In the genomic region with DNA sequence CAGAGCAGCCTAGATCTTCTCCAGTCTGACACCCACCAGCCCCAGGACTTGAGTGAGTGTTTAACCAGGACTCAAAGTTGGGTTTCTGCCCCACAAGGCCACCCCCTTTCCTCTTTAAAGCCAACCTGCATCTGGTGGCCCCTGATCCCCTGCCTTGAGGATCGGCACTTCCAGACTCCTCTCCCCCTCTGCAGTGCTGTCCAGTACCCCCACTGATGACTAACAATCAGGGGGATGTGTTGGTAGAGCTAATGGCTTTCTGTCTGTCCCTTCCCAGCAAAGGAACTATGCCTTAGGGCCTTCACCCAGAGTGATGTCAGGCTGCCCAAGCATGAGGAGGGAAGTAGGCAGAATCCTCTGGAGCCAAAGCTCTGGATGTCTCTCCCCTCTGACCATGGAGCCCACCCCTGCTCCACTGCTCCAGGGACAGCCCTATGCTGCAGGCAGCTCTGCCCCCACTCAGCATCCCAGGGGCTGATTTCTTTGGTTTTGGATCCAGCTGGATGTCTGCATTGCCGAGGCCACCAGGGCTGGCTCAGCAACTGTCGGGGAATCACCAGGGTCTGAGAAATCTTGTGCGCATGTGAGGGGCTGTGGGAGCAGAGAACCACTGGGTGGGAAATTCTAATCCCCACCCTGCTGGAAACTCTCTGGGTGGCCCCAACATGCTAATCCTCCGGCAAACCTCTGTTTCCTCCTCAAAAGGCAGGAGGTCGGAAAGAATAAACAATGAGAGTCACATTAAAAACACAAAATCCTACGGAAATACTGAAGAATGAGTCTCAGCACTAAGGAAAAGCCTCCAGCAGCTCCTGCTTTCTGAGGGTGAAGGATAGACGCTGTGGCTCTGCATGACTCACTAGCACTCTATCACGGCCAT, we compare ENCODE assay signal across 9 cellular contexts. TPM values are rescaled to one million over a fixed set of nuclear protein-coding genes. Genes with fewer than 3 reads are reported as not detected.
DNase-seq lines count a peak whose midpoint lies in the region; ATAC-seq and TF ChIP-seq lines count a peak whose summit lies in the region.
"Had no signal": no experiment of that assay in that cellular context is flagged by ENCODE, and none has a peak within 500 bp of the region (broad histone marks: within the 10 kb centered on the region; RNA-seq: fewer than 3 reads in every experiment).

No MANE protein-coding gene starts in this region.

- H3K4me3 ChIP-seq in lower lobe of right lung (peak overlapping the region; percentile 2), vagina (no peak overlapping the region)

- no peaks in the 10 kb centered on the region for H3K36me3 Mint-ChIP-seq in brain

- H3K27me3 ChIP-seq in lower lobe of right lung (ENCODE audit: low read depth) = no peaks in the 10 kb centered on the region
- no peaks in the 10 kb centered on the region for H3K27me3 ChIP-seq in vagina

- H3K4me3 Mint-ChIP-seq in brain = peak overlapping the region in 1 of 5 experiments; percentile 33

- H3K27ac ChIP-seq in lower lobe of right lung = peak overlapping the region; percentile 69
- peak overlapping the region; percentile 87 for H3K27ac ChIP-seq in vagina

- ATAC-seq in left cardiac atrium (peak; percentile 58 to 77), Right ventricle myocardium inferior (no peak), lower lobe of right lung (peak in 1 of 2 donors; percentile 6), HG02678 (IDR thresholded peaks at IDR 0.05; ENCODE audit: unreplicated experiment) (no peak)

- peaks cover 40% of the 10 kb centered on the region for H3K4me1 Mint-ChIP-seq in brain

- H3K9me3 ChIP-seq in lower lobe of right lung (no peaks in the 10 kb centered on the region), vagina (no peaks in the 10 kb centered on the region)

- DNase-seq in left cardiac atrium = no peak
- DNase-seq in Right ventricle myocardium inferior (ENCODE audit: missing footprints) = no peak
- DNase-seq in lower lobe of right lung = no peak
- no peak for DNase-seq in vagina (ENCODE audit: extremely low spot score in 2 of 2)
- DNase-seq in DMS53 treated with DMSO at 0.1 percent for 48 hours (lab: John Stamatoyannopoulos, UW; ENCODE audit: unreplicated experiment) = no peak
- no peak for DNase-seq in NCI-H1092 (lab: John Stamatoyannopoulos, UW)
- DNase-seq: DMS79 had no signal

- no peaks in the 10 kb centered on the region for H3K9me3 Mint-ChIP-seq in brain

- TF ChIP-seq POLR2A in vagina (IDR thresholded peaks at IDR 0.05) = no peak

- H3K27me3 Mint-ChIP-seq in brain = peaks cover 27% of the 10 kb centered on the region

- H3K27ac Mint-ChIP-seq in brain = peak overlapping the region in 3 of 5 experiments; percentile 56 to 77 (median 64)

- no peaks in the 10 kb centered on the region for H3K36me3 ChIP-seq in lower lobe of right lung
- H3K36me3 ChIP-seq in vagina = no peaks in the 10 kb centered on the region

- TF ChIP-seq CTCF in brain (conservative IDR thresholded peaks at IDR 0.05) (no peak), lower lobe of right lung (IDR thresholded peaks at IDR 0.05) (no peak), vagina (IDR thresholded peaks at IDR 0.05) (no peak)

- intact Hi-C loops in left cardiac atrium (cut with DNase I) (no loop called here), Right ventricle myocardium inferior (cut with DNase I) (no loop called here), lower lobe of right lung (cut with DNase I) (no loop called here), vagina (cut with DNase I) (no loop called here)

- H3K4me1 ChIP-seq in lower lobe of right lung (peaks cover 33% of the 10 kb centered on the region), vagina (peaks cover 44% of the 10 kb centered on the region)

RNA-seq across cellular contexts. Expression of a gene that starts 42.9 kb away (rescaled TPM):
- 100 to 1,000 TPM; 150 to 165 TPM for total RNA-seq in left cardiac atrium
- total RNA-seq in Right ventricle myocardium inferior = 143 TPM
- polyA plus RNA-seq in brain (ENCODE audit: insufficient read depth, low read depth, low replicate concordance) = 410 TPM
- total RNA-seq in lower lobe of right lung = 162 TPM
- 145 TPM for total RNA-seq in vagina

RNA-seq across cellular contexts. Expression of a gene that starts 52.0 kb away (rescaled TPM):
- 10 to 100 TPM; 19.8 to 20.1 TPM for total RNA-seq in left cardiac atrium
- total RNA-seq in Right ventricle myocardium inferior = 22.0 TPM
- polyA plus RNA-seq in brain (ENCODE audit: insufficient read depth, low read depth, low replicate concordance) = 36.2 TPM
- 28.5 TPM for total RNA-seq in lower lobe of right lung
- total RNA-seq in vagina = 31.9 TPM

Comparison
In these comparisons a context has a peak if more than half of its experiments do, and no peak if none do; other contexts are left out.
1. ATAC-seq: peak in left cardiac atrium (2 of 2); none in Right ventricle myocardium inferior (single experiment) and HG02678 (single experiment).